In the genomic region with DNA sequence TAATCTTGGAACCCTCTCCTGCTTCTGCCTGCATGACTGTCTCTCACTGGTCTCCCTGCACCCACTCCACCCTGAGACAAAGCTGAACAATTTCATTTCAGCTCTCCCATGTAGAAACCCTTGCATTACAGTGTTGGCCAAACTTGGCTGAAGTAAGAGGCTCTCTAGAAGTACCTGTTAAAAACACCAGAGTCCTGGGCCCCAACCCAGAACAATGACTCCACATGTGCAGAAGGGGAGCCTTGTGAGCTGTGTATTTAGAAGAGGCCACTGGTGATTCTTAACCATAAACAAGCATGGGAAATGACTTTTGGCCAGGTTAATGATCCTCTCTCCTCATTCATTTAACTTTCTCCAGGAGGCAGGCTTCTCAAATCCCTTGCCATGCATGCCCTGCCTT, we compare ENCODE assay signal across 11 cellular contexts.
DNase-seq lines count a peak whose midpoint lies in the region; ATAC-seq and TF ChIP-seq lines count a peak whose summit lies in the region.
"Had no signal": no experiment of that assay in that cellular context is flagged by ENCODE, and none has a peak within 500 bp of the region (broad histone marks: within the 10 kb centered on the region; RNA-seq: fewer than 3 reads in every experiment).

No MANE protein-coding gene starts in this region.

- H3K27me3 ChIP-seq in WERI-Rb-1 (ENCODE audit: insufficient read depth, low read depth, severe bottlenecking), result no peaks in the 10 kb centered on the region
- H3K27me3 ChIP-seq: BLaER1 treated with 17β-estradiol and CSF1 and Interleukin-3, amounts not matched to agents 10 nM and 100 nM had no signal

- H3K36me3 Mint-ChIP-seq in endothelial cell (ENCODE audit: low read depth, unreplicated experiment), result peaks cover 45% of the 10 kb centered on the region
- peaks cover 66% of the 10 kb centered on the region for H3K36me3 Mint-ChIP-seq in nephron progenitor cell (ENCODE audit: low read depth)
- H3K36me3 Mint-ChIP-seq: CD8-positive, alpha-beta T cell had no signal

- no peak overlapping the region for H3K27ac ChIP-seq in WERI-Rb-1
- H3K27ac ChIP-seq: BLaER1 treated with 17β-estradiol and CSF1 and Interleukin-3, amounts not matched to agents 10 nM and 100 nM had no signal

- DNase-seq in DMS79 treated with DMSO at 0.1 percent for 48 hours (lab: John Stamatoyannopoulos, UW) (peak; percentile 54), endothelial cell (ENCODE audit: low spot score) (no peak), nephron progenitor cell (no peak), NOMO-1 treated with dmso at 0.1 percent for 144 hours (lab: John Stamatoyannopoulos, UW; ENCODE audit: unreplicated experiment) (no peak), WERI-Rb-1 (no peak)
- DNase-seq: Calu3; CD8-positive, alpha-beta T cell; H9 had no signal

- H3K27ac Mint-ChIP-seq in endothelial cell (ENCODE audit: unreplicated experiment) (peak overlapping the region; percentile 67), nephron progenitor cell (peak overlapping the region; percentile 69)
- H3K27ac Mint-ChIP-seq: B cell; CD8-positive, alpha-beta T cell; H9 had no signal

- no peak for ATAC-seq in GM18498 (IDR thresholded peaks at IDR 0.05; ENCODE audit: unreplicated experiment)
- ATAC-seq: CD8-positive, alpha-beta T cell had no signal

- no peak overlapping the region for H3K4me3 ChIP-seq in WERI-Rb-1 (ENCODE audit: low read depth, low read length)
- H3K4me3 ChIP-seq: BLaER1 treated with 17β-estradiol and CSF1 and Interleukin-3, amounts not matched to agents 10 nM and 100 nM had no signal

- no peaks in the 10 kb centered on the region for H3K36me3 ChIP-seq in WERI-Rb-1
- H3K36me3 ChIP-seq: BLaER1 treated with 17β-estradiol and CSF1 and Interleukin-3, amounts not matched to agents 10 nM and 100 nM had no signal

- peaks cover 46% of the 10 kb centered on the region for H3K4me1 Mint-ChIP-seq in endothelial cell (ENCODE audit: unreplicated experiment)
- peaks cover 28% of the 10 kb centered on the region for H3K4me1 Mint-ChIP-seq in nephron progenitor cell

- H3K4me3 Mint-ChIP-seq in endothelial cell (ENCODE audit: unreplicated experiment), result peak overlapping the region; percentile 83
- H3K4me3 Mint-ChIP-seq in nephron progenitor cell, result no peak overlapping the region
- H3K4me3 Mint-ChIP-seq: B cell; CD8-positive, alpha-beta T cell; H9 had no signal

- TF ChIP-seq CTCF in endothelial cell (IDR thresholded peaks at IDR 0.05; ENCODE audit: unreplicated experiment) (no peak), nephron progenitor cell (IDR thresholded peaks at IDR 0.05) (no peak), WERI-Rb-1 (IDR thresholded peaks at IDR 0.05; ENCODE audit: low read depth, low read length) (no peak)

- H3K9me3 Mint-ChIP-seq in endothelial cell (ENCODE audit: unreplicated experiment) (peaks cover 10% of the 10 kb centered on the region), nephron progenitor cell (peaks cover 49% of the 10 kb centered on the region)

- peaks cover 23% of the 10 kb centered on the region for H3K27me3 Mint-ChIP-seq in endothelial cell (ENCODE audit: unreplicated experiment)
- peaks cover 5% of the 10 kb centered on the region for H3K27me3 Mint-ChIP-seq in nephron progenitor cell (ENCODE audit: low read depth, poor library complexity)
- H3K27me3 Mint-ChIP-seq: B cell had no signal

- H3K9me3 ChIP-seq in WERI-Rb-1 (ENCODE audit: severe bottlenecking), result peaks cover 2% of the 10 kb centered on the region
